ENCODE assay signal across 20 cellular contexts in genomic region chr1:15946546-15947381, GRCh38. TPM values are rescaled to one million over a fixed set of nuclear protein-coding genes. Genes with fewer than 3 reads are reported as not detected.
DNase-seq lines count a peak whose midpoint lies in the region; ATAC-seq, FAIRE-seq and TF ChIP-seq lines count a peak whose summit lies in the region.
"Had no signal": no experiment of that assay in that cellular context is flagged by ENCODE, and none has a peak within 500 bp of the region (broad histone marks: within the 10 kb centered on the region; RNA-seq: fewer than 3 reads in every experiment).

No MANE protein-coding gene starts in this region.

- TF ChIP-seq CTCF in CD14-positive monocyte (IDR thresholded peaks at IDR 0.05) (no peak), GM12878 (IDR thresholded peaks at IDR 0.05 in 2 of 3, conservative IDR thresholded peaks at IDR 0.05 in 1 of 3; ENCODE audit: control insufficient read depth in 2 of 3, extremely low read depth in 1 of 3, insufficient read depth in 1 of 3, low read depth in 3 of 3, low read length in 3 of 3) (no peak), neural crest cell (conservative IDR thresholded peaks at IDR 0.05) (no peak)

- POLR2A ChIA-PET in GM12878 (lab: Charles Lee): no interaction called here

- no peak for TF ChIP-seq POLR2A in GM12878 (IDR thresholded peaks at IDR 0.05; ENCODE audit: low read depth, low read length)

- SMC1A ChIA-PET in GM12878 (lab: Charles Lee; ENCODE audit: uncharacterized antibody, unreplicated experiment): no interaction called here

- no peaks in the 10 kb centered on the region; the same call in 1 of the 2 replicates for H4K20me1 ChIP-seq in GM12878 (ENCODE audit: control insufficient read depth, insufficient read depth)

- H2AFZ ChIP-seq in GM12878 (ENCODE audit: control insufficient read depth, low read depth, low read length): no peak overlapping the region

- H3K27me3 Mint-ChIP-seq in CD14-positive monocyte (ENCODE audit: low read depth in 3 of 3): no peaks in the 10 kb centered on the region
- H3K27me3 Mint-ChIP-seq in neural crest cell (ENCODE audit: low read depth): no peaks in the 10 kb centered on the region
- H3K27me3 Mint-ChIP-seq: dendritic cell treated with granulocyte-macrophage colony-stimulating factor and Interleukin-4, amounts not matched to agents 40 ng/mL and 50 ng/mL, for 4 days had no signal

- H3K27ac ChIP-seq in GM12878 (ENCODE audit: control insufficient read depth, insufficient read depth): no peak overlapping the region
- H3K27ac ChIP-seq: suprapubic skin had no signal

- no peak for FAIRE-seq in GM12878 (lab: Jason Lieb, UNC)

- CTCF ChIA-PET in GM12878 (lab: Yijun Ruan, JAX): interaction anchor here (1.3 to 1.4 kb wide), 2 partner anchors 18 to 131 kb away, joined by 3 read pairs; no protein-coding TSS in a partner anchor

- H3K9me3 Mint-ChIP-seq in CD14-positive monocyte: peaks cover 0 to 2% (median 0%) of the 10 kb centered on the region in 7 donors
- no peaks in the 10 kb centered on the region for H3K9me3 Mint-ChIP-seq in neural crest cell
- H3K9me3 Mint-ChIP-seq: dendritic cell treated with granulocyte-macrophage colony-stimulating factor and Interleukin-4, amounts not matched to agents 40 ng/mL and 50 ng/mL, for 4 days had no signal

- H3K36me3 ChIP-seq in H7 (replicated peaks; ENCODE audit: control insufficient read depth, insufficient read depth, low read length): peaks cover 6% of the 10 kb centered on the region
- H3K36me3 ChIP-seq in GM12878 (ENCODE audit: control insufficient read depth in 2 of 2, insufficient read depth in 2 of 2, low read length in 1 of 2): peaks cover 6 to 58% of the 10 kb centered on the region in 2 experiments

- peak overlapping the region in 4 of 7 donors; percentile 9 to 97 (median 78) for H3K27ac Mint-ChIP-seq in CD14-positive monocyte
- H3K27ac Mint-ChIP-seq in neural crest cell (ENCODE audit: unreplicated experiment): peak overlapping the region; percentile 28

- 83% methylated on average over 18 of the region's 18 CpGs for WGBS in GM12878 (ENCODE audit: insufficient coverage, insufficient replicate concordance, low lambda C conversion rate, missing lambda C conversion rate)

- intact Hi-C loops in CD14-positive monocyte (cut with micrococcal nuclease): no loop called here
- intact Hi-C loops in GM12878 (cut with micrococcal nuclease; ENCODE audit: unreplicated experiment): loop anchor here (10.0 kb wide), 1 partner anchor 108 kb away; no protein-coding TSS in a partner anchor

- in situ Hi-C loops in GM12878 (cut with MboI): no loop called here

- no peak overlapping the region for H3K4me3 Mint-ChIP-seq in CD14-positive monocyte
- no peak overlapping the region for H3K4me3 Mint-ChIP-seq in neural crest cell
- H3K4me3 Mint-ChIP-seq: dendritic cell treated with granulocyte-macrophage colony-stimulating factor and Interleukin-4, amounts not matched to agents 40 ng/mL and 50 ng/mL, for 4 days had no signal

- BruUV-seq in GM12878 (replicated peaks; lab: Mats Ljungman, UMichigan): no TSS peak

- H3K27me3 ChIP-seq in H7 (ENCODE audit: control insufficient read depth, insufficient read depth, low read length) (no peaks in the 10 kb centered on the region), GM12878 (replicated peaks in 1 of 2; ENCODE audit: control insufficient read depth in 2 of 2, insufficient read depth in 2 of 2, low read length in 1 of 2) (no peaks in the 10 kb centered on the region)
- H3K27me3 ChIP-seq: BE2C, esophagus muscularis mucosa, right atrium auricular region, suprapubic skin had no signal

- no peak overlapping the region for H3K4me2 ChIP-seq in GM12878 (ENCODE audit: control insufficient read depth, insufficient read depth)

- H3K79me2 ChIP-seq in GM12878 (ENCODE audit: control insufficient read depth, insufficient read depth, low read length): peaks cover 21% of the 10 kb centered on the region

- TF ChIP-seq RAD21 in GM12878 (IDR thresholded peaks at IDR 0.05; ENCODE audit: insufficient read depth, low read depth, low read length): no peak

- H3K4me3 ChIP-seq in H7 (ENCODE audit: insufficient read depth, low read depth, low read length) (no peak overlapping the region), GM12878 (no peak overlapping the region)
- H3K4me3 ChIP-seq: esophagus muscularis mucosa, right atrium auricular region, suprapubic skin had no signal

- DNase-seq in CD14-positive monocyte (ENCODE audit: low spot score) (no peak), H7 (peak; percentile 37), GM12878 (ENCODE audit: low read depth, low spot score) (no peak), neural crest cell (ENCODE audit: low read depth, low spot score) (no peak), SW 1271 (lab: John Stamatoyannopoulos, UW) (no peak), DMS 273 treated with DMSO at 0.1 percent for 48 hours (lab: John Stamatoyannopoulos, UW) (no peak), NCI-H510A treated with DMSO at 0.1 percent for 48 hours (lab: John Stamatoyannopoulos, UW) (no peak)
- no peak for DNase-seq in effector CD8-positive, alpha-beta T cell (lab: John Stamatoyannopoulos, UW)
- DNase-seq: BE2C, mammary epithelial cell, NCI-H1694, NCI-H446, SHP77, T-helper 2 cell had no signal

- H3K4me1 Mint-ChIP-seq in CD14-positive monocyte (peaks cover 39% of the 10 kb centered on the region), neural crest cell (peaks cover 20% of the 10 kb centered on the region)

- RAD21 ChIA-PET in GM12878 (lab: Charles Lee; ENCODE audit: unreplicated experiment): interaction anchor here (3.1 to 5.0 kb wide), 2 partner anchors 17 to 29 kb away, joined by 29 to 34 read pairs; partner anchors contain the start of gene ZBTB17

- ATAC-seq in GM12878: no peak
- ATAC-seq: activated CD4-positive, CD25-positive, alpha-beta regulatory T cell treated with anti-CD3 and anti-CD28 coated beads, Interleukin-2, amount 50 U/mL, for 24 hours had no signal

- H3K4me1 ChIP-seq in GM12878 (ENCODE audit: control insufficient read depth, insufficient read depth, low read length): peaks cover 40% of the 10 kb centered on the region

- H3K9me3 ChIP-seq in GM12878 (replicated peaks; ENCODE audit: control insufficient read depth, insufficient read depth, low read length): no peaks in the 10 kb centered on the region
- H3K9me3 ChIP-seq: BE2C, esophagus muscularis mucosa, right atrium auricular region, suprapubic skin had no signal

- TF ChIP-seq EP300 in GM12878 (IDR thresholded peaks at IDR 0.05; ENCODE audit: borderline replicate concordance in 1 of 2, control insufficient read depth in 1 of 2, low read depth in 2 of 2, low read length in 2 of 2): no peak

- H3K9ac ChIP-seq in GM12878 (ENCODE audit: control insufficient read depth, insufficient read depth, low read length): no peak overlapping the region

- peaks cover 60 to 80% of the 10 kb centered on the region in 2 donors for H3K36me3 Mint-ChIP-seq in CD14-positive monocyte
- peaks cover 6% of the 10 kb centered on the region for H3K36me3 Mint-ChIP-seq in neural crest cell (ENCODE audit: low read depth)

TF ChIP-seq in GM12878, 131 proteins besides CTCF, POLR2A, EP300 and RAD21:
- TF ChIP-seq POLR2AphosphoS5 (IDR thresholded peaks at IDR 0.05; ENCODE audit: low read length) (0 out of 2 replicates have a peak, but pooled peaks have one; percentile 6), NFIC (IDR thresholded peaks at IDR 0.05; ENCODE audit: low read depth, low read length) (no peak)

RNA-seq across cellular contexts. Expression of gene ZBTB17, which starts 29.1 kb away (rescaled TPM):
- polyA plus RNA-seq in CD14-positive monocyte (1 to 10 TPM; 2.8 to 7.6 TPM), GM12878 (2011; rRNA removed) (19.4 and 40.4 TPM in 2 replicates), GM12878 (2014; fragmentation: Illumina TruSeq; extraction: Trizol) (3.9 and 11.1 TPM in 2 replicates), GM12878 (2014; fragmentation: Nextera tagmentation; extraction: Ambion mirVana) (1 to 10 TPM in 1 of 2 experiments, under 1 TPM in 1; 0.87 to 4.3 TPM), GM12878 (2014; rRNA removed) (43.7 and 59.6 TPM in 2 replicates), GM12878 (2016; fragmentation: Nextera tagmentation; extraction: Ambion mirVana) (10 to 100 TPM; 36.9 to 44.1 TPM)
- total RNA-seq in H7 (2014; rRNA removed; shearing (Covaris generic)): 53.5 and 62.6 TPM in 2 replicates
- total RNA-seq in GM12878 (2013; cell fraction: nucleolus; rRNA removed): 91.0 and 100 TPM in 2 replicates
- total RNA-seq in GM12878 (2014; rRNA removed) (45.2 and 49.8 TPM in 2 replicates), GM12878 (2014; rRNA removed; fragmentation: Illumina TruSeq; extraction: Trizol) (19.5 and 22.2 TPM in 2 replicates), GM12878 (2021) (51.0 and 59.4 TPM in 2 replicates), neural crest cell (46.1 and 51.5 TPM in 2 replicates)
- 20.6 TPM for polyA plus RNA-seq in GM12878 (2011; ENCODE audit: low read depth)
- polyA plus RNA-seq in GM12878 (2011; cell fraction: cytosol; rRNA removed): 56.9 and 90.5 TPM in 2 replicates
- 320 and 372 TPM in 2 replicates for polyA plus RNA-seq in GM12878 (2011; cell fraction: nucleus; rRNA removed)
- polyA plus RNA-seq in GM12878 (2012): 33.1 and 40.1 TPM in 2 replicates
- polyA minus RNA-seq in GM12878 (2011; rRNA and poly(A)+ RNA removed): 44.9 and 67.3 TPM in 2 replicates
- polyA minus RNA-seq in GM12878 (2011; cell fraction: cytosol; rRNA and poly(A)+ RNA removed): 24.6 and 29.4 TPM in 2 replicates
- 41.5 and 74.8 TPM in 2 replicates for polyA minus RNA-seq in GM12878 (2011; cell fraction: nucleus; rRNA and poly(A)+ RNA removed)

RNA-seq across cellular contexts. Expression of gene SRARP, which starts 57.3 kb away (rescaled TPM):
- polyA plus RNA-seq in CD14-positive monocyte (not detected), GM12878 (2011; rRNA removed) (0.03 TPM in 1 of 2 replicates, not detected in the other), GM12878 (2014; fragmentation: Illumina TruSeq; extraction: Trizol) (not detected in 2 replicates), GM12878 (2014; fragmentation: Nextera tagmentation; extraction: Ambion mirVana) (not detected), GM12878 (2014; rRNA removed) (0.06 TPM in 1 of 2 replicates, not detected in the other), GM12878 (2016; fragmentation: Nextera tagmentation; extraction: Ambion mirVana) (not detected)
- total RNA-seq in H7 (2014; rRNA removed; shearing (Covaris generic)): 0.15 and 0.28 TPM in 2 replicates
- not detected in 2 replicates for total RNA-seq in GM12878 (2013; cell fraction: nucleolus; rRNA removed)
- total RNA-seq in GM12878 (2014; rRNA removed) (not detected in 2 replicates), GM12878 (2014; rRNA removed; fragmentation: Illumina TruSeq; extraction: Trizol) (not detected in 2 replicates), GM12878 (2021) (not detected in 2 replicates), neural crest cell (not detected in 2 replicates)
- not detected for polyA plus RNA-seq in GM12878 (2011; ENCODE audit: low read depth)
- polyA plus RNA-seq in GM12878 (2011; cell fraction: cytosol; rRNA removed): 0.01 and 0.02 TPM in 2 replicates
- 0.03 TPM in 1 of 2 replicates, not detected in the other for polyA plus RNA-seq in GM12878 (2011; cell fraction: nucleus; rRNA removed)
- not detected in 2 replicates for polyA plus RNA-seq in GM12878 (2012)
- not detected in 2 replicates for polyA minus RNA-seq in GM12878 (2011; rRNA and poly(A)+ RNA removed)
- polyA minus RNA-seq in GM12878 (2011; cell fraction: cytosol; rRNA and poly(A)+ RNA removed): not detected in 2 replicates
- polyA minus RNA-seq in GM12878 (2011; cell fraction: nucleus; rRNA and poly(A)+ RNA removed): not detected in 2 replicates
- total RNA-seq: esophagus muscularis mucosa, H4, mammary epithelial cell, suprapubic skin had no signal
- polyA plus RNA-seq: mammary epithelial cell had no signal
